In genomic region chr22:31818481-31819392, GRCh38 we compare ENCODE assay signal across 11 cellular contexts.
DNase-seq lines count a peak whose midpoint lies in the region; ATAC-seq and TF ChIP-seq lines count a peak whose summit lies in the region.
"Had no signal": no experiment of that assay in that cellular context is flagged by ENCODE, and none has a peak within 500 bp of the region (broad histone marks: within the 10 kb centered on the region; RNA-seq: fewer than 3 reads in every experiment).

No MANE protein-coding gene starts in this region.

- H3K4me1 Mint-ChIP-seq in activated naive CD8-positive, alpha-beta T cell (ENCODE audit: low read depth), result peaks cover 7% of the 10 kb centered on the region

- peak; percentile 6 to 24 (median 7); a peak in 3 of 6 replicates for TF ChIP-seq CTCF in HCT116 (IDR thresholded peaks at IDR 0.05 in 2 of 3, conservative IDR thresholded peaks at IDR 0.05 in 1 of 3; ENCODE audit: borderline replicate concordance in 1 of 3, insufficient read depth in 1 of 3, low read depth in 2 of 3, low read length in 2 of 3)
- no peak for TF ChIP-seq CTCF in body of pancreas (IDR thresholded peaks at IDR 0.05)
- TF ChIP-seq CTCF in hepatocyte (IDR thresholded peaks at IDR 0.05; ENCODE audit: poor library complexity), result no peak

- H3K36me3 ChIP-seq in BLaER1 (peaks cover 99% of the 10 kb centered on the region), HCT116 (ENCODE audit: control insufficient read depth in 1 of 2, insufficient read depth in 2 of 2, low read length in 2 of 2) (peaks cover 44 to 45% of the 10 kb centered on the region in 2 experiments), body of pancreas (replicated peaks in 1 of 2; ENCODE audit: insufficient read depth in 1 of 2, low read depth in 2 of 2) (peaks cover 8 to 19% of the 10 kb centered on the region in 2 donors), hepatocyte (replicated peaks; ENCODE audit: insufficient read depth, low read depth) (no peaks in the 10 kb centered on the region)

- H3K9ac ChIP-seq in BLaER1 (no peak overlapping the region), HCT116 (ENCODE audit: low read length) (no peak overlapping the region)

- intact Hi-C loops in HCT116 (cut with micrococcal nuclease) (no loop called here), body of pancreas (cut with DNase I) (no loop called here)

- no peaks in the 10 kb centered on the region for H3K9me2 ChIP-seq in HCT116 (ENCODE audit: insufficient read depth)
- no peaks in the 10 kb centered on the region for H3K9me2 ChIP-seq in hepatocyte (replicated peaks; ENCODE audit: insufficient read depth)

- H2AFZ ChIP-seq in HCT116 (ENCODE audit: low read depth, low read length, poor library complexity, severe bottlenecking) (no peak overlapping the region), hepatocyte (no peak overlapping the region)

- TF ChIP-seq RAD21 in HCT116 (IDR thresholded peaks at IDR 0.05; ENCODE audit: low read depth), result peak; percentile 37; the same call in 1 of the 2 replicates

- TF ChIP-seq POLR2A in HCT116 (IDR thresholded peaks at IDR 0.05; ENCODE audit: borderline replicate concordance, extremely low read depth, insufficient read depth, insufficient read length), result no peak
- TF ChIP-seq POLR2A in body of pancreas (IDR thresholded peaks at IDR 0.05), result no peak

- ATAC-seq in HCT116, result 0 out of 2 replicates have a peak, but pooled peaks have one; percentile 27
- ATAC-seq in HG03095 (IDR thresholded peaks at IDR 0.05; ENCODE audit: unreplicated experiment), result no peak
- no peak for ATAC-seq in body of pancreas

- H3K27ac Mint-ChIP-seq in activated naive CD8-positive, alpha-beta T cell, result peak overlapping the region; percentile 42

- H3K9me3 ChIP-seq in BLaER1 (no peaks in the 10 kb centered on the region), HCT116 (ENCODE audit: control insufficient read depth in 1 of 2, insufficient read depth in 1 of 2, low read depth in 1 of 2, low read length in 2 of 2) (no peaks in the 10 kb centered on the region), body of pancreas (no peaks in the 10 kb centered on the region), hepatocyte (ENCODE audit: low read depth) (no peaks in the 10 kb centered on the region)
- H3K9me3 ChIP-seq: SJSA1 had no signal

- no peaks in the 10 kb centered on the region for H3K9me3 Mint-ChIP-seq in activated naive CD8-positive, alpha-beta T cell (ENCODE audit: low read depth)

- no peaks in the 10 kb centered on the region for H3K27me3 Mint-ChIP-seq in activated naive CD8-positive, alpha-beta T cell

- H4K20me1 ChIP-seq in BLaER1, result no peaks in the 10 kb centered on the region
- no peaks in the 10 kb centered on the region for H4K20me1 ChIP-seq in HCT116 (ENCODE audit: insufficient read depth)
- H4K20me1 ChIP-seq in hepatocyte (ENCODE audit: insufficient read depth, poor library complexity, severe bottlenecking), result no peaks in the 10 kb centered on the region

- H3K27me3 ChIP-seq in BLaER1, result no peaks in the 10 kb centered on the region
- no peaks in the 10 kb centered on the region for H3K27me3 ChIP-seq in HCT116 (ENCODE audit: insufficient read depth, low read length)
- H3K27me3 ChIP-seq in body of pancreas, result no peaks in the 10 kb centered on the region
- no peaks in the 10 kb centered on the region for H3K27me3 ChIP-seq in hepatocyte
- H3K27me3 ChIP-seq: SJSA1 had no signal

- 81 to 85% methylated on average over 9 to 10 of the region's 10 CpGs for WGBS in body of pancreas, 2 donors
- WGBS in hepatocyte (ENCODE audit: low lambda C conversion rate, missing lambda C conversion rate), result 87% methylated on average over 10 of the region's 10 CpGs

- peak overlapping the region; percentile 39 for H3K4me2 ChIP-seq in BLaER1
- H3K4me2 ChIP-seq in HCT116 (ENCODE audit: low read length), result no peak overlapping the region
- no peak overlapping the region for H3K4me2 ChIP-seq in hepatocyte

- H3K4me3 Mint-ChIP-seq in activated naive CD8-positive, alpha-beta T cell, result no peak overlapping the region

- no TSS peak for BruUV-seq in HCT116 (replicated peaks; lab: Mats Ljungman, UMichigan)

- RAD21 ChIA-PET in HCT116 (lab: Charles Lee; ENCODE audit: low non-redundant PET in 1 of 2, low total read pairs in 2 of 2, uncharacterized antibody in 2 of 2, unreplicated experiment in 2 of 2), result interaction anchor here in 1 of 2 experiments (0.9 kb wide), 1 partner anchor 151 kb away, joined by 4 read pairs; no protein-coding TSS in a partner anchor

- no peaks in the 10 kb centered on the region for H3K79me2 ChIP-seq in HCT116 (ENCODE audit: insufficient read depth, low read length)
- H3K79me2 ChIP-seq in hepatocyte, result no peaks in the 10 kb centered on the region

- CTCF ChIA-PET in HCT116 (lab: Charles Lee), result interaction anchor here (1.4 kb wide), 1 partner anchor 152 kb away, joined by 3 read pairs; no protein-coding TSS in a partner anchor

- POLR2A ChIA-PET in HCT116 (lab: Charles Lee), result no interaction called here

- H3K4me3 ChIP-seq in BLaER1, result no peak overlapping the region
- H3K4me3 ChIP-seq in HCT116 (replicated peaks in 1 of 2; ENCODE audit: low read depth in 1 of 2, low read length in 2 of 2), result no peak overlapping the region
- H3K4me3 ChIP-seq in body of pancreas, result no peak overlapping the region
- no peak overlapping the region for H3K4me3 ChIP-seq in hepatocyte
- H3K4me3 ChIP-seq: SJSA1 had no signal

- peaks cover 20% of the 10 kb centered on the region for H3K36me3 Mint-ChIP-seq in activated naive CD8-positive, alpha-beta T cell

- no peak for DNase-seq in HCT116 (ENCODE audit: low read depth, low spot score)
- DNase-seq in left kidney (ENCODE audit: low read depth, low spot score), result peak; percentile 7
- no peak for DNase-seq in body of pancreas
- no peak for DNase-seq in globus pallidus (ENCODE audit: low spot score)
- no peak for DNase-seq in hepatocyte (ENCODE audit: low spot score)
- DNase-seq: midbrain, retina had no signal

- no peak overlapping the region for H3K27ac ChIP-seq in BLaER1
- H3K27ac ChIP-seq in HCT116 (ENCODE audit: low read depth, low read length), result no peak overlapping the region
- no peak overlapping the region for H3K27ac ChIP-seq in body of pancreas
- no peak overlapping the region for H3K27ac ChIP-seq in hepatocyte
- H3K27ac ChIP-seq: SJSA1 had no signal

- H3K4me1 ChIP-seq in BLaER1 (peaks cover 14% of the 10 kb centered on the region), HCT116 (ENCODE audit: control insufficient read depth in 1 of 2, insufficient read depth in 2 of 2, low read length in 2 of 2) (no peaks in the 10 kb centered on the region), body of pancreas (no peaks in the 10 kb centered on the region), hepatocyte (ENCODE audit: insufficient read depth) (no peaks in the 10 kb centered on the region)
- H3K4me1 ChIP-seq: SJSA1 had no signal

TF ChIP-seq in HCT116, 20 proteins besides CTCF, POLR2A, EP300 and RAD21:
- TF ChIP-seq ZBTB33 (IDR thresholded peaks at IDR 0.05; ENCODE audit: extremely low read depth, insufficient replicate concordance, low read length) (no peak), YY1 (IDR thresholded peaks at IDR 0.05; ENCODE audit: extremely low read depth, insufficient replicate concordance, low read depth, low read length) (no peak), FOSL1 (IDR thresholded peaks at IDR 0.05; ENCODE audit: low read depth) (no peak)
- TF ChIP-seq, protein P1, sequence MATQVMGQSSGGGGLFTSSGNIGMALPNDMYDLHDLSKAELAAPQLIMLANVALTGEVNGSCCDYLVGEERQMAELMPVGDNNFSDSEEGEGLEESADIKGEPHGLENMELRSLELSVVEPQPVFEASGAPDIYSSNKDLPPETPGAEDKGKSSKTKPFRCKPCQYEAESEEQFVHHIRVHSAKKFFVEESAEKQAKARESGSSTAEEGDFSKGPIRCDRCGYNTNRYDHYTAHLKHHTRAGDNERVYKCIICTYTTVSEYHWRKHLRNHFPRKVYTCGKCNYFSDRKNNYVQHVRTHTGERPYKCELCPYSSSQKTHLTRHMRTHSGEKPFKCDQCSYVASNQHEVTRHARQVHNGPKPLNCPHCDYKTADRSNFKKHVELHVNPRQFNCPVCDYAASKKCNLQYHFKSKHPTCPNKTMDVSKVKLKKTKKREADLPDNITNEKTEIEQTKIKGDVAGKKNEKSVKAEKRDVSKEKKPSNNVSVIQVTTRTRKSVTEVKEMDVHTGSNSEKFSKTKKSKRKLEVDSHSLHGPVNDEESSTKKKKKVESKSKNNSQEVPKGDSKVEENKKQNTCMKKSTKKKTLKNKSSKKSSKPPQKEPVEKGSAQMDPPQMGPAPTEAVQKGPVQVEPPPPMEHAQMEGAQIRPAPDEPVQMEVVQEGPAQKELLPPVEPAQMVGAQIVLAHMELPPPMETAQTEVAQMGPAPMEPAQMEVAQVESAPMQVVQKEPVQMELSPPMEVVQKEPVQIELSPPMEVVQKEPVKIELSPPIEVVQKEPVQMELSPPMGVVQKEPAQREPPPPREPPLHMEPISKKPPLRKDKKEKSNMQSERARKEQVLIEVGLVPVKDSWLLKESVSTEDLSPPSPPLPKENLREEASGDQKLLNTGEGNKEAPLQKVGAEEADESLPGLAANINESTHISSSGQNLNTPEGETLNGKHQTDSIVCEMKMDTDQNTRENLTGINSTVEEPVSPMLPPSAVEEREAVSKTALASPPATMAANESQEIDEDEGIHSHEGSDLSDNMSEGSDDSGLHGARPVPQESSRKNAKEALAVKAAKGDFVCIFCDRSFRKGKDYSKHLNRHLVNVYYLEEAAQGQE (IDR thresholded peaks at IDR 0.05; ENCODE audit: low read depth), result no peak
- TF ChIP-seq, protein P2, sequence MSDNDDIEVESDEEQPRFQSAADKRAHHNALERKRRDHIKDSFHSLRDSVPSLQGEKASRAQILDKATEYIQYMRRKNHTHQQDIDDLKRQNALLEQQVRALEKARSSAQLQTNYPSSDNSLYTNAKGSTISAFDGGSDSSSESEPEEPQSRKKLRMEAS (IDR thresholded peaks at IDR 0.05), result no peak
TF ChIP-seq in HCT116: peak in this region for 0.

Comparison
In these comparisons a context has a peak if more than half of its experiments do, and no peak if none do; other contexts are left out.
1. CTCF ChIP-seq: peak in HCT116 (3 of 3); none in body of pancreas (0 of 7) and hepatocyte (single experiment).